Comparison of ENCODE assay signal across 1 cellular context in genomic region chr10:74000892-74001669, GRCh38.
TF ChIP-seq lines count a peak whose summit lies in the region.

No MANE protein-coding gene starts in this region.

TF ChIP-seq in GM23338, 12 proteins besides CTCF, POLR2A, EP300 and RAD21 (continued from another document):
- TF ChIP-seq ZNF462 (CRISPR knock-in tag; IDR thresholded peaks at IDR 0.05): no peak
- no peak for TF ChIP-seq EZH2phosphoT487 (IDR thresholded peaks at IDR 0.05; ENCODE audit: unreplicated experiment)
- TF ChIP-seq STAT1 (IDR thresholded peaks at IDR 0.05; ENCODE audit: unreplicated experiment): no peak
